ENCODE assay signal across 8 cellular contexts in genomic region chr16:56424791-56425438, GRCh38. TPM values are rescaled to one million over a fixed set of nuclear protein-coding genes. Genes with fewer than 3 reads are reported as not detected.
DNase-seq lines count a peak whose midpoint lies in the region; ATAC-seq and TF ChIP-seq lines count a peak whose summit lies in the region.

No MANE protein-coding gene starts in this region.

- TF ChIP-seq CTCF in brain microvascular endothelial cell (IDR thresholded peaks at IDR 0.05; ENCODE audit: low read depth, low read length, missing control alignments): no peak

- H3K4me1 Mint-ChIP-seq in T-helper 1 cell treated with Interleukin-12 subunit alpha and Interleukin-12 subunit beta and Interleukin-4 antibody, amounts not matched to agents 30 μg/mL and 1 μg/mL, for 36 hours (ENCODE audit: low read depth): peaks cover 38% of the 10 kb centered on the region
- H3K4me1 Mint-ChIP-seq in immature natural killer cell: peaks cover 31 to 50% of the 10 kb centered on the region in 2 donors

- H3K27me3 ChIP-seq in brain microvascular endothelial cell (replicated peaks): no peaks in the 10 kb centered on the region

- no peak overlapping the region for H3K27ac Mint-ChIP-seq in T-helper 1 cell treated with Interleukin-12 subunit alpha and Interleukin-12 subunit beta and Interleukin-4 antibody, amounts not matched to agents 30 μg/mL and 1 μg/mL, for 36 hours
- peak overlapping the region in 1 of 6 donors; percentile 91 for H3K27ac Mint-ChIP-seq in immature natural killer cell

- in situ Hi-C loops in brain microvascular endothelial cell (cut with HindIII; ENCODE audit: low pct_ligation_motif_present, low sequenced_read_pairs): no loop called here

- H3K9me3 Mint-ChIP-seq in T-helper 1 cell treated with Interleukin-12 subunit alpha and Interleukin-12 subunit beta and Interleukin-4 antibody, amounts not matched to agents 30 μg/mL and 1 μg/mL, for 36 hours: no peaks in the 10 kb centered on the region
- H3K9me3 Mint-ChIP-seq in immature natural killer cell: no peaks in the 10 kb centered on the region

- peak overlapping the region; percentile 97 for H3K4me3 Mint-ChIP-seq in T-helper 1 cell treated with Interleukin-12 subunit alpha and Interleukin-12 subunit beta and Interleukin-4 antibody, amounts not matched to agents 30 μg/mL and 1 μg/mL, for 36 hours
- H3K4me3 Mint-ChIP-seq in immature natural killer cell: peak overlapping the region; percentile 85 to 91 (median 90)

- peak; percentile 81 for DNase-seq in activated effector memory CD4-positive, alpha-beta T cell treated with anti-CD3 and anti-CD28 coated beads, Interleukin-2, amount 50 U/mL, for 16 hours
- no peak for DNase-seq in activated effector memory CD4-positive, alpha-beta T cell treated with Interleukin-2 at 50 U/mL for 16 hours
- DNase-seq in brain microvascular endothelial cell (no peak), immature natural killer cell (no peak), mesenteric fat pad (ENCODE audit: low spot score) (no peak)
- DNase-seq in stimulated activated CD4-positive, alpha-beta T cell treated with anti-CD3 and anti-CD28 coated beads, Interleukin-1b, Interleukin-23, amount 100 ng/mL, for 24 hours (ENCODE audit: low read depth in 4 of 4, low spot score in 1 of 4): peak in 3 of 4 experiments; percentile 7 to 14 (median 8)

- H3K36me3 ChIP-seq in brain microvascular endothelial cell (replicated peaks): no peaks in the 10 kb centered on the region

- H3K36me3 Mint-ChIP-seq in T-helper 1 cell treated with Interleukin-12 subunit alpha and Interleukin-12 subunit beta and Interleukin-4 antibody, amounts not matched to agents 30 μg/mL and 1 μg/mL, for 36 hours (ENCODE audit: low read depth): peaks cover 8% of the 10 kb centered on the region
- H3K36me3 Mint-ChIP-seq in immature natural killer cell: no peaks in the 10 kb centered on the region

- peak overlapping the region; percentile 75 for H3K4me3 ChIP-seq in brain microvascular endothelial cell (ENCODE audit: low read depth, low read length)

- H3K27ac ChIP-seq in brain microvascular endothelial cell: peak overlapping the region; percentile 52

- no peaks in the 10 kb centered on the region for H3K27me3 Mint-ChIP-seq in T-helper 1 cell treated with Interleukin-12 subunit alpha and Interleukin-12 subunit beta and Interleukin-4 antibody, amounts not matched to agents 30 μg/mL and 1 μg/mL, for 36 hours (ENCODE audit: low read depth)
- H3K27me3 Mint-ChIP-seq in immature natural killer cell (ENCODE audit: low read depth in 3 of 3): peaks cover 3 to 5% (median 3%) of the 10 kb centered on the region in 3 donors

- ATAC-seq in HG03135 (IDR thresholded peaks at IDR 0.05; ENCODE audit: unreplicated experiment): peak; percentile 34

RNA-seq across cellular contexts. Expression of gene AMFR, which starts 0.4 kb away (rescaled TPM):
- 10 to 100 TPM; 17.8 to 63.3 (median 40.3) TPM for polyA plus RNA-seq in immature natural killer cell
- total RNA-seq in mesenteric fat pad: 113 TPM

RNA-seq across cellular contexts. Expression of gene NUDT21, which starts 26.2 kb away (rescaled TPM):
- polyA plus RNA-seq in immature natural killer cell: 10 to 100 TPM; 71.2 to 79.8 (median 76.8) TPM
- 71.1 TPM for total RNA-seq in mesenteric fat pad

RNA-seq across cellular contexts. Expression of gene OGFOD1, which starts 26.4 kb away (rescaled TPM):
- 10 to 100 TPM; 61.1 to 96.7 (median 80.5) TPM for polyA plus RNA-seq in immature natural killer cell
- 44.9 TPM for total RNA-seq in mesenteric fat pad

Comparison
In these comparisons a context has a peak if more than half of its experiments do, and no peak if none do; other contexts are left out.
1. DNase-seq: peak in activated effector memory CD4-positive, alpha-beta T cell treated with anti-CD3 and anti-CD28 coated beads, Interleukin-2, amount 50 U/mL, for 16 hours (single experiment) and stimulated activated CD4-positive, alpha-beta T cell treated with anti-CD3 and anti-CD28 coated beads, Interleukin-1b, Interleukin-23, amount 100 ng/mL, for 24 hours (3 of 4); none in activated effector memory CD4-positive, alpha-beta T cell treated with Interleukin-2 at 50 U/mL for 16 hours (single experiment), brain microvascular endothelial cell (single experiment), immature natural killer cell (0 of 3) and mesenteric fat pad (single experiment).